6 cellular contexts compared by ENCODE assay signal in genomic region chr2:241150660-241151530, GRCh38. TPM values are rescaled to one million over a fixed set of nuclear protein-coding genes. Genes with fewer than 3 reads are reported as not detected.
DNase-seq lines count a peak whose midpoint lies in the region; ATAC-seq, FAIRE-seq and TF ChIP-seq lines count a peak whose summit lies in the region.

No MANE protein-coding gene starts in this region.

- peak overlapping the region; percentile 100 for H3K4me3 Mint-ChIP-seq in T-helper 17 cell

- H3K36me3 ChIP-seq in keratinocyte (ENCODE audit: control insufficient read depth in 2 of 2, extremely low read depth in 1 of 2, insufficient read depth in 2 of 2, low read length in 2 of 2): peaks cover 6% of the 10 kb centered on the region in 2 experiments

- H3K36me3 Mint-ChIP-seq in T-helper 17 cell (ENCODE audit: low read depth): peaks cover 6% of the 10 kb centered on the region

- peak overlapping the region; percentile 78 to 88 (median 81) for H3K4me3 ChIP-seq in keratinocyte (ENCODE audit: control insufficient read depth in 2 of 3, extremely low read depth in 1 of 3, insufficient read depth in 2 of 3, low read depth in 1 of 3, low read length in 3 of 3)

- no peaks in the 10 kb centered on the region for H3K27me3 ChIP-seq in keratinocyte (ENCODE audit: control insufficient read depth, extremely low read depth, insufficient read depth, low read length)

- dilution Hi-C loops in keratinocyte (cut with MboI; ENCODE audit: extremely low pct_ligation_motif_present, low sequenced_read_pairs): no loop called here

- H3K27ac ChIP-seq in keratinocyte (ENCODE audit: control insufficient read depth, insufficient read depth, low read length): peak overlapping the region; percentile 76

- no peaks in the 10 kb centered on the region for H4K20me1 ChIP-seq in keratinocyte (ENCODE audit: control insufficient read depth, extremely low read depth, insufficient read depth, low read length)

- peak overlapping the region; percentile 99 for H3K27ac Mint-ChIP-seq in T-helper 17 cell

- no peak for FAIRE-seq in keratinocyte (lab: Jason Lieb, UNC)

- no peak for ATAC-seq in T-helper 17 cell

- H3K27me3 Mint-ChIP-seq in T-helper 17 cell: no peaks in the 10 kb centered on the region

- TF ChIP-seq CTCF in keratinocyte (optimal IDR thresholded peaks at IDR 0.05 in 1 of 3, IDR thresholded peaks at IDR 0.05 in 1 of 3, conservative IDR thresholded peaks at IDR 0.05 in 1 of 3; ENCODE audit: extremely low read depth in 1 of 3, insufficient read depth in 2 of 3, low read length in 3 of 3): no peak
- TF ChIP-seq CTCF in GM10266 (IDR thresholded peaks at IDR 0.05; ENCODE audit: control insufficient read depth, insufficient read depth, low read depth, missing control alignments): no peak

- H3K9ac ChIP-seq in keratinocyte (ENCODE audit: control insufficient read depth, extremely low read depth, insufficient read depth, low read length): peak overlapping the region; percentile 84

- peak overlapping the region; percentile 71 for H2AFZ ChIP-seq in keratinocyte (ENCODE audit: control insufficient read depth, low read length)

- H3K9me3 ChIP-seq in T-helper 17 cell (ENCODE audit: control insufficient read depth, low read length, poor library complexity, severe bottlenecking) (no peaks in the 10 kb centered on the region), keratinocyte (ENCODE audit: control insufficient read depth, low read depth, low read length) (no peaks in the 10 kb centered on the region)

- peaks cover 16% of the 10 kb centered on the region for H3K4me1 ChIP-seq in keratinocyte (ENCODE audit: control insufficient read depth, extremely low read depth, insufficient read depth, low read length)

- peaks cover 39% of the 10 kb centered on the region for H3K4me1 Mint-ChIP-seq in T-helper 17 cell

- peaks cover 19% of the 10 kb centered on the region for H3K79me2 ChIP-seq in keratinocyte (ENCODE audit: control insufficient read depth, insufficient read depth, low read length)

- DNase-seq in EL (peak; percentile 8), T-helper 17 cell (no peak), keratinocyte (ENCODE audit: low read depth, low spot score) (no peak), amniotic stem cell (lab: John Stamatoyannopoulos, UW) (no peak), T1000 (lab: John Stamatoyannopoulos, UW) (no peak), GM10266 (ENCODE audit: extremely low spot score) (no peak)

- H3K4me2 ChIP-seq in keratinocyte (ENCODE audit: control insufficient read depth, extremely low read depth, insufficient read depth, low read depth, low read length): peak overlapping the region; percentile 84

- no peaks in the 10 kb centered on the region for H3K9me1 ChIP-seq in keratinocyte (ENCODE audit: control insufficient read depth, extremely low read depth, insufficient read depth, low read length)

RNA-seq across cellular contexts. Expression of gene PPP1R7, which starts 0.6 kb away (rescaled TPM):
- total RNA-seq in T-helper 17 cell: 10 to 100 TPM; 40.0 to 54.8 TPM
- polyA plus RNA-seq in keratinocyte: 53.4 to 88.2 TPM (median 84.9 TPM) in 3 replicates
- 368 TPM for polyA plus RNA-seq in keratinocyte (2011; ENCODE audit: low read depth)
- polyA plus RNA-seq in keratinocyte (2011; cell fraction: cytosol; rRNA removed): 59.6 and 99.8 TPM in 2 replicates
- polyA plus RNA-seq in keratinocyte (2011; cell fraction: nucleus; rRNA removed): 43.0 and 61.8 TPM in 2 replicates
- 93.8 and 98.6 TPM in 2 replicates for polyA plus RNA-seq in keratinocyte (2012; ENCODE audit: low replicate concordance)
- 19.7 to 40.9 TPM (median 40.5 TPM) in 3 replicates for polyA minus RNA-seq in keratinocyte
- polyA minus RNA-seq in keratinocyte (2011; cell fraction: cytosol; rRNA and poly(A)+ RNA removed): 80.0 TPM
- 20.7 and 33.9 TPM in 2 replicates for polyA minus RNA-seq in keratinocyte (2011; cell fraction: nucleus; rRNA and poly(A)+ RNA removed)

RNA-seq across cellular contexts. Expression of gene PASK, which starts 1.6 kb away (rescaled TPM):
- 100 to 1,000 TPM; 108 to 163 TPM for total RNA-seq in T-helper 17 cell
- polyA plus RNA-seq in keratinocyte: 3.0 to 4.3 TPM (median 3.7 TPM) in 3 replicates
- 4.1 TPM for polyA plus RNA-seq in keratinocyte (2011; ENCODE audit: low read depth)
- polyA plus RNA-seq in keratinocyte (2011; cell fraction: cytosol; rRNA removed): 0.73 and 1.2 TPM in 2 replicates
- polyA plus RNA-seq in keratinocyte (2011; cell fraction: nucleus; rRNA removed): 11.8 and 12.7 TPM in 2 replicates
- polyA plus RNA-seq in keratinocyte (2012; ENCODE audit: low replicate concordance): 3.0 and 3.1 TPM in 2 replicates
- polyA minus RNA-seq in keratinocyte: 4.6 to 23.2 TPM (median 6.3 TPM) in 3 replicates
- polyA minus RNA-seq in keratinocyte (2011; cell fraction: cytosol; rRNA and poly(A)+ RNA removed): 2.9 TPM
- 6.1 and 6.2 TPM in 2 replicates for polyA minus RNA-seq in keratinocyte (2011; cell fraction: nucleus; rRNA and poly(A)+ RNA removed)

RNA-seq across cellular contexts. Expression of gene ANO7, which starts 37.6 kb away (rescaled TPM):
- under 1 TPM; 0.16 to 0.20 TPM for total RNA-seq in T-helper 17 cell
- polyA plus RNA-seq in keratinocyte: 0.14 to 0.50 TPM (median 0.17 TPM) in 3 replicates
- polyA plus RNA-seq in keratinocyte (2011; ENCODE audit: low read depth): not detected
- 0.44 and 0.62 TPM in 2 replicates for polyA plus RNA-seq in keratinocyte (2011; cell fraction: cytosol; rRNA removed)
- 0.82 and 1.0 TPM in 2 replicates for polyA plus RNA-seq in keratinocyte (2011; cell fraction: nucleus; rRNA removed)
- 0.28 and 1.3 TPM in 2 replicates for polyA plus RNA-seq in keratinocyte (2012; ENCODE audit: low replicate concordance)
- 0.23 to 0.72 TPM (median 0.51 TPM) in 3 replicates for polyA minus RNA-seq in keratinocyte
- 0.96 TPM for polyA minus RNA-seq in keratinocyte (2011; cell fraction: cytosol; rRNA and poly(A)+ RNA removed)
- 0.53 and 0.54 TPM in 2 replicates for polyA minus RNA-seq in keratinocyte (2011; cell fraction: nucleus; rRNA and poly(A)+ RNA removed)

RNA-seq across cellular contexts. Expression of gene MTERF4, which starts 48.8 kb away (rescaled TPM):
- 10 to 100 TPM; 66.7 to 82.9 TPM for total RNA-seq in T-helper 17 cell
- 25.8 to 29.9 TPM (median 28.5 TPM) in 3 replicates for polyA plus RNA-seq in keratinocyte
- 30.8 TPM for polyA plus RNA-seq in keratinocyte (2011; ENCODE audit: low read depth)
- polyA plus RNA-seq in keratinocyte (2011; cell fraction: cytosol; rRNA removed): 15.9 and 19.0 TPM in 2 replicates
- polyA plus RNA-seq in keratinocyte (2011; cell fraction: nucleus; rRNA removed): 51.1 and 63.6 TPM in 2 replicates
- 18.8 and 19.4 TPM in 2 replicates for polyA plus RNA-seq in keratinocyte (2012; ENCODE audit: low replicate concordance)
- 13.3 to 26.8 TPM (median 20.0 TPM) in 3 replicates for polyA minus RNA-seq in keratinocyte
- 6.9 TPM for polyA minus RNA-seq in keratinocyte (2011; cell fraction: cytosol; rRNA and poly(A)+ RNA removed)
- polyA minus RNA-seq in keratinocyte (2011; cell fraction: nucleus; rRNA and poly(A)+ RNA removed): 12.1 and 22.8 TPM in 2 replicates
